In the genomic region with DNA sequence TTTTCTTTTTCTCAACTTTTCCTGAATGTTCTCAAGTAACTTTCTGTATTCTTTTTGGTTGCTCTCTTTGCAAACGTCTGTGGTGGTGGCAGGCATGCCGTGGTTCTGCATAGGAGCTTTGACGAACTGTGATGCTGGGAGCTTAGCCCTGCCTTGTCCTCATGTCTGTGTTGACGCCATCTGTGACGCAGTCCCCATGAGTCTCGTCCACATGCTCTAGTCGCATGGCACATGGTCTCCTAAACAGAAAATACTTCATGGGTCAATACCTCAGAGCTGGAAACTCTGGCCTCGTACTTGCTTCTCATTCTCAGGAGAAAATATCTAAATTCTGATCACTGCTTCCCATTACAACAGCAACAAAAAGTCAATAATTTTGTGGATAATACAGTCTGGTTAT, we compare ENCODE assay signal across 21 cellular contexts. TPM values are rescaled to one million over a fixed set of nuclear protein-coding genes. Genes with fewer than 3 reads are reported as not detected.
DNase-seq lines count a peak whose midpoint lies in the region; ATAC-seq lines count a peak whose summit lies in the region.
"Had no signal": no experiment of that assay in that cellular context is flagged by ENCODE, and none has a peak within 500 bp of the region (broad histone marks: within the 10 kb centered on the region; RNA-seq: fewer than 3 reads in every experiment).

No MANE protein-coding gene starts in this region.

- no peaks in the 10 kb centered on the region for H3K27me3 ChIP-seq in CD4-positive, alpha-beta memory T cell (ENCODE audit: insufficient read depth, low read length)
- no peaks in the 10 kb centered on the region for H3K27me3 ChIP-seq in naive thymus-derived CD4-positive, alpha-beta T cell (ENCODE audit: control insufficient read depth in 2 of 2, insufficient read depth in 2 of 2, low read length in 2 of 2)
- H3K27me3 ChIP-seq: Peyer's patch, SJCRH30 had no signal

- no peak overlapping the region for H3K4me3 ChIP-seq in CD4-positive, alpha-beta memory T cell (ENCODE audit: low read length in 2 of 2)
- H3K4me3 ChIP-seq in naive thymus-derived CD4-positive, alpha-beta T cell (ENCODE audit: low read length), result no peak overlapping the region
- H3K4me3 ChIP-seq: A549, Peyer's patch, SJCRH30 had no signal

- H3K36me3 ChIP-seq in CD4-positive, alpha-beta memory T cell (ENCODE audit: insufficient read depth, low read length), result peaks cover 74% of the 10 kb centered on the region
- peaks cover 34 to 91% (median 37%) of the 10 kb centered on the region in 3 experiments for H3K36me3 ChIP-seq in naive thymus-derived CD4-positive, alpha-beta T cell (ENCODE audit: control insufficient read depth in 2 of 3, insufficient read depth in 3 of 3, low read length in 3 of 3)

- DNase-seq in activated naive CD4-positive, alpha-beta T cell treated with anti-CD3 and anti-CD28 coated beads for 36 hours, result no peak
- DNase-seq in activated naive CD4-positive, alpha-beta T cell treated with anti-CD3 and anti-CD28 coated beads, Interleukin-2, amount 50 U/mL, for 72 hours (ENCODE audit: low spot score in 2 of 2), result no peak
- DNase-seq in CD4-positive, alpha-beta memory T cell, result no peak
- DNase-seq in activated T-helper 1 cell treated with anti-CD3 and anti-CD28 coated beads, Interleukin-12 subunit alpha, Interleukin-12 subunit beta, Interleukin-2, Interleukin-4 antibody, amounts not matched to agents 30 ng/mL and 10 ng/mL and 1 ng/mL, durations not matched to agents 14 hours and 24 hours and 36 hours (ENCODE audit: low spot score), result no peak
- DNase-seq in naive thymus-derived CD4-positive, alpha-beta T cell, result no peak
- DNase-seq in hypothalamus (lab: John Stamatoyannopoulos, UW) (no peak), Right ventricle myocardium superior (no peak)
- DNase-seq: Caco-2, DND-41, H9, MM.1S, NCI-H1048, NCI-H1417 treated with DMSO at 0.1 percent for 48 hours, NCI-H187, NCI-H446, NCI-H526, SJCRH30 had no signal

- H3K27ac ChIP-seq in CD4-positive, alpha-beta memory T cell (ENCODE audit: low read depth, low read length), result no peak overlapping the region
- H3K27ac ChIP-seq in naive thymus-derived CD4-positive, alpha-beta T cell (ENCODE audit: low read depth, low read length), result no peak overlapping the region
- H3K27ac ChIP-seq: A549, Peyer's patch, SJCRH30 had no signal

- no peaks in the 10 kb centered on the region for H3K9me3 ChIP-seq in CD4-positive, alpha-beta memory T cell (ENCODE audit: control insufficient read depth in 1 of 2, low read length in 2 of 2)
- H3K9me3 ChIP-seq in naive thymus-derived CD4-positive, alpha-beta T cell (ENCODE audit: control insufficient read depth in 2 of 3, low read length in 3 of 3), result no peaks in the 10 kb centered on the region
- H3K9me3 ChIP-seq: A549, Caco-2, Peyer's patch, SJCRH30 had no signal

- H3K27ac Mint-ChIP-seq in activated naive CD4-positive, alpha-beta T cell treated with anti-CD3 and anti-CD28 coated beads for 36 hours, result peak overlapping the region; percentile 3
- peak overlapping the region in 1 of 2 donors; percentile 75 for H3K27ac Mint-ChIP-seq in activated naive CD4-positive, alpha-beta T cell treated with anti-CD3 and anti-CD28 coated beads, Interleukin-2, amount 50 U/mL, for 72 hours
- H3K27ac Mint-ChIP-seq in CD4-positive, alpha-beta memory T cell, result peak overlapping the region in 4 of 7 donors; percentile 11 to 79 (median 48)
- peak overlapping the region; percentile 53 for H3K27ac Mint-ChIP-seq in activated T-helper 1 cell treated with anti-CD3 and anti-CD28 coated beads, Interleukin-12 subunit alpha, Interleukin-12 subunit beta, Interleukin-2, Interleukin-4 antibody, amounts not matched to agents 30 ng/mL and 10 ng/mL and 1 ng/mL, durations not matched to agents 14 hours and 24 hours and 36 hours
- peak overlapping the region in 5 of 9 donors; percentile 7 to 81 (median 38) for H3K27ac Mint-ChIP-seq in naive thymus-derived CD4-positive, alpha-beta T cell
- H3K27ac Mint-ChIP-seq: B cell had no signal

- intact Hi-C loops in activated naive CD4-positive, alpha-beta T cell treated with anti-CD3 and anti-CD28 coated beads for 36 hours (cut with micrococcal nuclease), result no loop called here
- intact Hi-C loops in CD4-positive, alpha-beta memory T cell (cut with micrococcal nuclease), result no loop called here
- intact Hi-C loops in activated T-helper 1 cell treated with anti-CD3 and anti-CD28 coated beads, Interleukin-12 subunit alpha, Interleukin-12 subunit beta, Interleukin-2, Interleukin-4 antibody, amounts not matched to agents 30 ng/mL and 10 ng/mL and 1 ng/mL, durations not matched to agents 14 hours and 24 hours and 36 hours (cut with micrococcal nuclease), result no loop called here
- intact Hi-C loops in naive thymus-derived CD4-positive, alpha-beta T cell (cut with micrococcal nuclease), result no loop called here
- intact Hi-C loops in Right ventricle myocardium superior (cut with DNase I), result no loop called here

- POLR2A ChIA-PET in CD4-positive, alpha-beta memory T cell (lab: Charles Lee; ENCODE audit: partially characterized antibody), result no interaction called here
- POLR2A ChIA-PET in naive thymus-derived CD4-positive, alpha-beta T cell (lab: Charles Lee), result interaction anchor here (0.6 kb wide), 1 partner anchor 14 kb away, joined by 3 read pairs; no protein-coding TSS in a partner anchor

- no peak overlapping the region for H3K4me3 Mint-ChIP-seq in activated naive CD4-positive, alpha-beta T cell treated with anti-CD3 and anti-CD28 coated beads for 36 hours
- peak overlapping the region in 1 of 8 donors; percentile 17 for H3K4me3 Mint-ChIP-seq in CD4-positive, alpha-beta memory T cell
- H3K4me3 Mint-ChIP-seq in activated T-helper 1 cell treated with anti-CD3 and anti-CD28 coated beads, Interleukin-12 subunit alpha, Interleukin-12 subunit beta, Interleukin-2, Interleukin-4 antibody, amounts not matched to agents 30 ng/mL and 10 ng/mL and 1 ng/mL, durations not matched to agents 14 hours and 24 hours and 36 hours, result no peak overlapping the region
- no peak overlapping the region for H3K4me3 Mint-ChIP-seq in naive thymus-derived CD4-positive, alpha-beta T cell
- H3K4me3 Mint-ChIP-seq: B cell, CD14-positive monocyte, H9 had no signal

- H3K9me3 Mint-ChIP-seq in activated naive CD4-positive, alpha-beta T cell treated with anti-CD3 and anti-CD28 coated beads for 36 hours, result no peaks in the 10 kb centered on the region
- no peaks in the 10 kb centered on the region for H3K9me3 Mint-ChIP-seq in activated naive CD4-positive, alpha-beta T cell treated with anti-CD3 and anti-CD28 coated beads, Interleukin-2, amount 50 U/mL, for 72 hours
- H3K9me3 Mint-ChIP-seq in CD4-positive, alpha-beta memory T cell, result peaks cover 0 to 2% (median 0%) of the 10 kb centered on the region in 8 donors
- no peaks in the 10 kb centered on the region for H3K9me3 Mint-ChIP-seq in activated T-helper 1 cell treated with anti-CD3 and anti-CD28 coated beads, Interleukin-12 subunit alpha, Interleukin-12 subunit beta, Interleukin-2, Interleukin-4 antibody, amounts not matched to agents 30 ng/mL and 10 ng/mL and 1 ng/mL, durations not matched to agents 14 hours and 24 hours and 36 hours
- no peaks in the 10 kb centered on the region for H3K9me3 Mint-ChIP-seq in naive thymus-derived CD4-positive, alpha-beta T cell
- H3K9me3 Mint-ChIP-seq: H9 had no signal

- no peak for ATAC-seq in activated naive CD4-positive, alpha-beta T cell treated with anti-CD3 and anti-CD28 coated beads, Interleukin-2, amount 50 U/mL, for 72 hours
- no peak for ATAC-seq in naive thymus-derived CD4-positive, alpha-beta T cell
- ATAC-seq in Right ventricle myocardium superior (ENCODE audit: poor library complexity), result no peak
- ATAC-seq: A549 had no signal

- peaks cover 12% of the 10 kb centered on the region for H3K36me3 Mint-ChIP-seq in activated naive CD4-positive, alpha-beta T cell treated with anti-CD3 and anti-CD28 coated beads for 36 hours (ENCODE audit: low read depth)
- H3K36me3 Mint-ChIP-seq in activated naive CD4-positive, alpha-beta T cell treated with anti-CD3 and anti-CD28 coated beads, Interleukin-2, amount 50 U/mL, for 72 hours, result peaks cover 0 to 12% of the 10 kb centered on the region in 2 donors
- H3K36me3 Mint-ChIP-seq in CD4-positive, alpha-beta memory T cell, result peaks cover 47 to 70% of the 10 kb centered on the region in 2 donors
- peaks cover 32% of the 10 kb centered on the region for H3K36me3 Mint-ChIP-seq in activated T-helper 1 cell treated with anti-CD3 and anti-CD28 coated beads, Interleukin-12 subunit alpha, Interleukin-12 subunit beta, Interleukin-2, Interleukin-4 antibody, amounts not matched to agents 30 ng/mL and 10 ng/mL and 1 ng/mL, durations not matched to agents 14 hours and 24 hours and 36 hours (ENCODE audit: low read depth)
- H3K36me3 Mint-ChIP-seq in naive thymus-derived CD4-positive, alpha-beta T cell, result peaks cover 8 to 41% (median 14%) of the 10 kb centered on the region in 5 donors

- no peaks in the 10 kb centered on the region for H3K4me1 Mint-ChIP-seq in activated naive CD4-positive, alpha-beta T cell treated with anti-CD3 and anti-CD28 coated beads for 36 hours (ENCODE audit: low read depth)
- peaks cover 0 to 10% (median 0%) of the 10 kb centered on the region in 4 donors for H3K4me1 Mint-ChIP-seq in CD4-positive, alpha-beta memory T cell
- no peaks in the 10 kb centered on the region for H3K4me1 Mint-ChIP-seq in activated T-helper 1 cell treated with anti-CD3 and anti-CD28 coated beads, Interleukin-12 subunit alpha, Interleukin-12 subunit beta, Interleukin-2, Interleukin-4 antibody, amounts not matched to agents 30 ng/mL and 10 ng/mL and 1 ng/mL, durations not matched to agents 14 hours and 24 hours and 36 hours (ENCODE audit: low read depth)
- H3K4me1 Mint-ChIP-seq in naive thymus-derived CD4-positive, alpha-beta T cell, result peaks cover 0 to 9% (median 2%) of the 10 kb centered on the region in 7 donors
- H3K4me1 Mint-ChIP-seq: CD14-positive monocyte had no signal

- H3K27me3 Mint-ChIP-seq in activated naive CD4-positive, alpha-beta T cell treated with anti-CD3 and anti-CD28 coated beads for 36 hours (ENCODE audit: low read depth), result no peaks in the 10 kb centered on the region
- no peaks in the 10 kb centered on the region for H3K27me3 Mint-ChIP-seq in CD4-positive, alpha-beta memory T cell
- H3K27me3 Mint-ChIP-seq in activated T-helper 1 cell treated with anti-CD3 and anti-CD28 coated beads, Interleukin-12 subunit alpha, Interleukin-12 subunit beta, Interleukin-2, Interleukin-4 antibody, amounts not matched to agents 30 ng/mL and 10 ng/mL and 1 ng/mL, durations not matched to agents 14 hours and 24 hours and 36 hours (ENCODE audit: insufficient read depth), result no peaks in the 10 kb centered on the region
- H3K27me3 Mint-ChIP-seq in naive thymus-derived CD4-positive, alpha-beta T cell, result no peaks in the 10 kb centered on the region
- H3K27me3 Mint-ChIP-seq: B cell had no signal

- CTCF ChIA-PET in activated naive CD4-positive, alpha-beta T cell treated with anti-CD3 and anti-CD28 coated beads for 36 hours (lab: Charles Lee), result interaction anchor here (0.9 kb wide), 1 partner anchor 143 kb away, joined by 3 read pairs; no protein-coding TSS in a partner anchor
- CTCF ChIA-PET in CD4-positive, alpha-beta memory T cell (lab: Charles Lee; ENCODE audit: partially characterized antibody), result interaction anchor here (1.2 kb wide), 1 partner anchor 143 kb away, joined by 4 read pairs; no protein-coding TSS in a partner anchor
- CTCF ChIA-PET in naive thymus-derived CD4-positive, alpha-beta T cell (lab: Charles Lee), result interaction anchor here (1.2 kb wide), 1 partner anchor 144 kb away, joined by 3 read pairs; no protein-coding TSS in a partner anchor

- H3K4me1 ChIP-seq in CD4-positive, alpha-beta memory T cell (ENCODE audit: insufficient read depth, low read length), result no peaks in the 10 kb centered on the region
- no peaks in the 10 kb centered on the region for H3K4me1 ChIP-seq in naive thymus-derived CD4-positive, alpha-beta T cell (ENCODE audit: control insufficient read depth in 2 of 2, insufficient read depth in 2 of 2, low read length in 2 of 2)
- H3K4me1 ChIP-seq: A549, Caco-2, Peyer's patch, SJCRH30 had no signal

RNA-seq across cellular contexts. Expression of a gene that starts 50.3 kb away (rescaled TPM):
- total RNA-seq in activated naive CD4-positive, alpha-beta T cell treated with anti-CD3 and anti-CD28 coated beads for 36 hours, result 100 to 1,000 TPM; 207 to 208 TPM
- 100 to 1,000 TPM; 368 to 465 TPM for total RNA-seq in activated naive CD4-positive, alpha-beta T cell treated with anti-CD3 and anti-CD28 coated beads, Interleukin-2, amount 50 U/mL, for 72 hours
- total RNA-seq in CD4-positive, alpha-beta memory T cell, result 100 to 1,000 TPM; 314 to 318 TPM
- polyA plus RNA-seq in CD4-positive, alpha-beta memory T cell, result 10 to 100 TPM; 19.6 to 60.8 TPM
- 241 and 254 TPM in 2 replicates for total RNA-seq in activated T-helper 1 cell treated with anti-CD3 and anti-CD28 coated beads, Interleukin-12 subunit alpha, Interleukin-12 subunit beta, Interleukin-2, Interleukin-4 antibody, amounts not matched to agents 30 ng/mL and 10 ng/mL and 1 ng/mL, durations not matched to agents 14 hours and 24 hours and 36 hours
- total RNA-seq in naive thymus-derived CD4-positive, alpha-beta T cell, result 100 to 1,000 TPM; 252 to 310 (median 273) TPM
- polyA plus RNA-seq in naive thymus-derived CD4-positive, alpha-beta T cell, result 10 to 100 TPM; 28.9 to 39.8 TPM
- total RNA-seq in Right ventricle myocardium superior, result 384 TPM
